15 cellular contexts compared by ENCODE assay signal in the genomic region with DNA sequence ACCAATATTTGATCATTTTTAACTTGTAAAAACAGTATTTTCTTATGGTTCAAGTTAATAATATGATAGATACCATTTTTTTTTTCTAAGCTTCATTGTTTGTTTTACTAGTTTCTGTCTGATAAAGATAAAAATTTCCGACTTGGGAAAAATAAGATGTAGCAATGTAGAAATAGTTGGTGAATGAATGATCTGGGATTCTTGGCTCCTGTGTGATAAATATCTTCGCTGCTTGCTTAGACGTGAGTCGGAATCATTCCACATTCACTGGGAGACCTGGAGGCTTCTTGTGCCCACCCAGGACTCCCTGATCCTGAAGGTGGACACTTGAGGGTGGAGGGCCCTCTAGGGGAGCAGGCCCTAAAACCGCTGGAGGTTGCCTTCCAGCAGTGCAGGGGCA.
"Had no signal": no experiment of that assay in that cellular context is flagged by ENCODE, and none has a peak within 500 bp of the region (broad histone marks: within the 10 kb centered on the region; RNA-seq: fewer than 3 reads in every experiment).

No MANE protein-coding gene starts in this region.

- H3K4me3 ChIP-seq: body of pancreas, transverse colon had no signal

- H3K9me3 ChIP-seq: body of pancreas, transverse colon had no signal

- H3K27me3 Mint-ChIP-seq: activated T-cell treated with anti-CD3 and anti-CD28 coated beads, Interleukin-2, amount 50 U/mL, for 24 hours had no signal

- DNase-seq: activated CD4-positive, alpha-beta T cell treated with anti-CD3 and anti-CD28 coated beads, Interleukin-2, amount 50 U/mL, for 48 hours; activated naive CD4-positive, alpha-beta T cell treated with anti-CD3 and anti-CD28 coated beads, Interleukin-2, amount 50 U/mL, for 16 hours; activated T-cell treated with anti-CD3 and anti-CD28 coated beads, Interleukin-2, amount 50 U/mL, for 24 hours; amniotic stem cell; body of pancreas; central memory CD4-positive, alpha-beta T cell; cortex of kidney; effector CD8-positive, alpha-beta T cell; kidney glomerular epithelial cell; stimulated activated naive CD8-positive, alpha-beta T cell treated with anti-CD3 and anti-CD28 coated beads, Interleukin-15, Interleukin-2, amounts not matched to agents 100 U/mL and 50 U/mL, for 24 hours; T-helper 1 cell; transverse colon had no signal

- H3K27me3 ChIP-seq: body of pancreas, transverse colon had no signal

- H3K27ac Mint-ChIP-seq: activated T-cell treated with anti-CD3 and anti-CD28 coated beads, Interleukin-2, amount 50 U/mL, for 24 hours had no signal

- ATAC-seq: sciatic nerve; SK-N-SH treated with all-trans-retinoic acid at 6 μM for 48 hours; stimulated activated naive CD8-positive, alpha-beta T cell treated with anti-CD3 and anti-CD28 coated beads, Interleukin-15, Interleukin-2, amounts not matched to agents 100 U/mL and 50 U/mL, for 24 hours had no signal

- H3K27ac ChIP-seq: epithelial cell of prostate, transverse colon had no signal

- H3K4me3 Mint-ChIP-seq: activated T-cell treated with anti-CD3 and anti-CD28 coated beads, Interleukin-2, amount 50 U/mL, for 24 hours had no signal

- H3K9me3 Mint-ChIP-seq: activated T-cell treated with anti-CD3 and anti-CD28 coated beads, Interleukin-2, amount 50 U/mL, for 24 hours had no signal

- H3K4me1 ChIP-seq: transverse colon had no signal
